ENCODE assay signal across 25 cellular contexts in genomic region chr15:26682765-26683164, GRCh38.
"Had no signal": no experiment of that assay in that cellular context is flagged by ENCODE, and none has a peak within 500 bp of the region (broad histone marks: within the 10 kb centered on the region; RNA-seq: fewer than 3 reads in every experiment).

No MANE protein-coding gene starts in this region.

- H3K9me3 Mint-ChIP-seq: activated naive CD4-positive, alpha-beta T cell treated with anti-CD3 and anti-CD28 coated beads, Interleukin-2, amount 50 U/mL, for 24 hours had no signal

- H3K4me1 Mint-ChIP-seq: activated CD4-positive, alpha-beta T cell treated with anti-CD3 and anti-CD28 coated beads, Interleukin-2, amount 10 ng/mL, durations not matched to agents 24 days and 14 days; activated naive CD4-positive, alpha-beta T cell treated with anti-CD3 and anti-CD28 coated beads, Interleukin-2, amount 50 U/mL, for 24 hours; activated naive CD8-positive, alpha-beta T cell treated with anti-CD3 and anti-CD28 coated beads, Interleukin-2, amount 50 U/mL, for 24 hours; activated T-helper 17 cell treated with anti-CD3 and anti-CD28 coated beads, Interleukin-2, amount 50 U/mL, for 72 hours had no signal

- H3K27ac Mint-ChIP-seq: activated CD4-positive, alpha-beta memory T cell treated with anti-CD3 and anti-CD28 coated beads for 36 hours; activated CD4-positive, alpha-beta T cell treated with anti-CD3 and anti-CD28 coated beads, Interleukin-2, amount 10 ng/mL, durations not matched to agents 24 days and 14 days; activated naive CD4-positive, alpha-beta T cell treated with anti-CD3 and anti-CD28 coated beads, Interleukin-2, amount 50 U/mL, for 24 hours; activated naive CD8-positive, alpha-beta T cell treated with anti-CD3 and anti-CD28 coated beads, Interleukin-2, amount 50 U/mL, for 24 hours; activated T-helper 17 cell treated with anti-CD3 and anti-CD28 coated beads, Interleukin-2, amount 50 U/mL, for 72 hours; natural killer cell treated with Interleukin-12 subunit alpha and Interleukin-12 subunit beta and Interleukin-15 and Interleukin-18, amount 100 ng/mL, for 72 hours had no signal

- H3K36me3 Mint-ChIP-seq: activated CD4-positive, alpha-beta memory T cell treated with anti-CD3 and anti-CD28 coated beads for 36 hours; activated naive CD4-positive, alpha-beta T cell treated with anti-CD3 and anti-CD28 coated beads, Interleukin-2, amount 50 U/mL, for 24 hours; natural killer cell treated with Interleukin-12 subunit alpha and Interleukin-12 subunit beta and Interleukin-15 and Interleukin-18, amount 100 ng/mL, for 72 hours had no signal

- H3K27me3 Mint-ChIP-seq: activated CD4-positive, alpha-beta memory T cell treated with anti-CD3 and anti-CD28 coated beads for 36 hours; activated CD4-positive, alpha-beta T cell treated with anti-CD3 and anti-CD28 coated beads, Interleukin-2, amount 10 ng/mL, durations not matched to agents 24 days and 14 days; activated naive CD4-positive, alpha-beta T cell treated with anti-CD3 and anti-CD28 coated beads, Interleukin-2, amount 50 U/mL, for 24 hours; activated naive CD8-positive, alpha-beta T cell treated with anti-CD3 and anti-CD28 coated beads, Interleukin-2, amount 50 U/mL, for 24 hours; activated T-helper 17 cell treated with anti-CD3 and anti-CD28 coated beads, Interleukin-2, amount 50 U/mL, for 72 hours; natural killer cell treated with Interleukin-12 subunit alpha and Interleukin-12 subunit beta and Interleukin-15 and Interleukin-18, amount 100 ng/mL, for 72 hours had no signal

- ATAC-seq: activated naive CD8-positive, alpha-beta T cell treated with anti-CD3 and anti-CD28 coated beads, Interleukin-2, amount 50 U/mL, for 24 hours; activated T-helper 17 cell treated with anti-CD3 and anti-CD28 coated beads, Interleukin-2, amount 50 U/mL, for 72 hours; heart right ventricle; left lung; lower lobe of right lung; mucosa of descending colon; natural killer cell treated with Interleukin-12 subunit alpha and Interleukin-12 subunit beta and Interleukin-15 and Interleukin-18, amount 100 ng/mL, for 72 hours; pancreas had no signal

- H3K4me3 Mint-ChIP-seq: activated CD4-positive, alpha-beta memory T cell treated with anti-CD3 and anti-CD28 coated beads for 36 hours; activated CD4-positive, alpha-beta T cell treated with anti-CD3 and anti-CD28 coated beads, Interleukin-2, amount 10 ng/mL, durations not matched to agents 24 days and 14 days; activated naive CD4-positive, alpha-beta T cell treated with anti-CD3 and anti-CD28 coated beads, Interleukin-2, amount 50 U/mL, for 24 hours; activated naive CD8-positive, alpha-beta T cell treated with anti-CD3 and anti-CD28 coated beads, Interleukin-2, amount 50 U/mL, for 24 hours; activated T-helper 17 cell treated with anti-CD3 and anti-CD28 coated beads, Interleukin-2, amount 50 U/mL, for 72 hours; natural killer cell treated with Interleukin-12 subunit alpha and Interleukin-12 subunit beta and Interleukin-15 and Interleukin-18, amount 100 ng/mL, for 72 hours had no signal

- DNase-seq: activated CD4-positive, alpha-beta memory T cell treated with anti-CD3 and anti-CD28 coated beads for 36 hours; activated CD4-positive, alpha-beta T cell treated with anti-CD3 and anti-CD28 coated beads, Interleukin-2, amount 10 ng/mL, durations not matched to agents 24 days and 14 days; activated CD4-positive, CD25-positive, alpha-beta regulatory T cell treated with anti-CD3 and anti-CD28 coated beads, Interleukin-2, amount 50 U/mL, for 72 hours; activated CD8-positive, alpha-beta memory T cell treated with anti-CD3 and anti-CD28 coated beads, Interleukin-2, amount 50 U/mL, for 4 hours; activated naive CD8-positive, alpha-beta T cell treated with anti-CD3 and anti-CD28 coated beads, Interleukin-2, amount 50 U/mL, for 24 hours; activated T-cell treated with anti-CD3 and anti-CD28 coated beads, Interleukin-2, amount 50 U/mL, for 1 hour; amygdala; cortex of kidney; foreskin melanocyte; heart right ventricle; left lung; lower lobe of right lung; pancreas; stimulated activated CD4-positive, alpha-beta T cell treated with anti-CD3 and anti-CD28 coated beads, Interleukin-1b, Interleukin-23, amount 100 ng/mL, for 48 hours; stimulated activated naive CD4-positive, alpha-beta T cell; tibial artery had no signal

- H3K9me3 ChIP-seq: esophagus muscularis mucosa, heart right ventricle, left lung, lower lobe of right lung, pancreas, prostate gland, suprapubic skin, tibial artery had no signal

- H3K4me3 ChIP-seq: esophagus muscularis mucosa, heart right ventricle, left lung, lower lobe of right lung, mucosa of descending colon, pancreas, prostate gland, smooth muscle cell, suprapubic skin, tibial artery had no signal

- H3K36me3 ChIP-seq: esophagus muscularis mucosa, heart right ventricle, left lung, lower lobe of right lung, pancreas, prostate gland, suprapubic skin, tibial artery had no signal

- H3K27ac ChIP-seq: esophagus muscularis mucosa, heart right ventricle, left lung, lower lobe of right lung, pancreas, prostate gland, suprapubic skin, tibial artery, VCaP had no signal

- H3K4me1 ChIP-seq: esophagus muscularis mucosa, heart right ventricle, left lung, lower lobe of right lung, pancreas, prostate gland, suprapubic skin, tibial artery had no signal

- H3K27me3 ChIP-seq: esophagus muscularis mucosa, heart right ventricle, left lung, pancreas, suprapubic skin, tibial artery had no signal
